In genomic region chr2:237198144-237198900, GRCh38 we compare ENCODE assay signal across 20 cellular contexts.
DNase-seq lines count a peak whose midpoint lies in the region; ATAC-seq and TF ChIP-seq lines count a peak whose summit lies in the region.
"Had no signal": no experiment of that assay in that cellular context is flagged by ENCODE, and none has a peak within 500 bp of the region (broad histone marks: within the 10 kb centered on the region; RNA-seq: fewer than 3 reads in every experiment).

No MANE protein-coding gene starts in this region.

- peaks cover 27% of the 10 kb centered on the region for H3K4me1 ChIP-seq in GM23338 (ENCODE audit: insufficient read depth)
- H3K4me1 ChIP-seq in trophoblast cell (ENCODE audit: control insufficient read depth in 1 of 2, insufficient read depth in 2 of 2, low read length in 2 of 2) = peaks cover 42 to 55% of the 10 kb centered on the region in 2 experiments
- H3K4me1 ChIP-seq: right lobe of liver had no signal

- no peaks in the 10 kb centered on the region; the same call in none of the 2 replicates for H3F3A ChIP-seq in GM23338 (replicated peaks; ENCODE audit: low read depth)

- H3K9me2 ChIP-seq in GM23338 (ENCODE audit: insufficient read depth) = peaks cover 32% of the 10 kb centered on the region

- no peak for TF ChIP-seq CTCF in GM23338 (conservative IDR thresholded peaks at IDR 0.05; ENCODE audit: low read depth in 2 of 2)

- H2BK5ac ChIP-seq in trophoblast cell (ENCODE audit: low read depth, low read length, poor library complexity) = no peak overlapping the region

- peaks cover 38% of the 10 kb centered on the region for H3K4me1 Mint-ChIP-seq in GM23338

- H3K27me3 ChIP-seq in GM23338 (ENCODE audit: insufficient read depth) (no peaks in the 10 kb centered on the region), trophoblast cell (ENCODE audit: insufficient read depth, low read length) (no peaks in the 10 kb centered on the region)
- H3K27me3 ChIP-seq: BE2C, right lobe of liver, SJCRH30 had no signal

- peak overlapping the region; percentile 25; the same call in 1 of the 2 replicates for H3K4me2 ChIP-seq in GM23338
- no peak overlapping the region for H3K4me2 ChIP-seq in trophoblast cell (ENCODE audit: low read length)

- no peak overlapping the region for H3K18ac ChIP-seq in trophoblast cell (ENCODE audit: low read length)

- DNase-seq in GM23338 (ENCODE audit: low spot score) (peak; percentile 31), fibroblast of gingiva (ENCODE audit: low read depth) (peak; percentile 64), trophoblast cell (peak; percentile 4 to 47), Ammon's horn (ENCODE audit: low spot score) (no peak), KG1 (lab: John Stamatoyannopoulos, UW) (no peak), AG20443 (ENCODE audit: low spot score) (no peak)
- DNase-seq: activated CD4-positive, alpha-beta T cell treated with anti-CD3 and anti-CD28 coated beads, Interleukin-2, amount 50 U/mL, for 1 hour; activated T-cell treated with anti-CD3 and anti-CD28 coated beads, Interleukin-2, amount 50 U/mL, for 24 hours; BE2C; Calu3; H7; kidney glomerular epithelial cell; NCI-H187; nucleus accumbens; right lobe of liver; SJCRH30; stimulated activated CD4-positive, alpha-beta T cell treated with anti-CD3 and anti-CD28 coated beads, Interleukin-1b, Interleukin-23, amount 100 ng/mL, for 48 hours had no signal

- H3K4me3 Mint-ChIP-seq in GM23338 = no peak overlapping the region
- H3K4me3 Mint-ChIP-seq: activated T-cell treated with anti-CD3 and anti-CD28 coated beads, Interleukin-2, amount 50 U/mL, for 24 hours had no signal

- H3K14ac ChIP-seq in trophoblast cell (ENCODE audit: low read length) = no peak overlapping the region

- no peak overlapping the region for H2BK120ac ChIP-seq in trophoblast cell (ENCODE audit: insufficient read depth, low read length, poor library complexity)

- H2AK5ac ChIP-seq in trophoblast cell (ENCODE audit: low read length) = no peak overlapping the region

- H3K27ac ChIP-seq in GM23338 (ENCODE audit: low read depth) (peak overlapping the region; percentile 95), trophoblast cell (ENCODE audit: low read depth, low read length) (peak overlapping the region; percentile 89)
- H3K27ac ChIP-seq: right lobe of liver, SJCRH30 had no signal

- H2BK12ac ChIP-seq in trophoblast cell (ENCODE audit: low read length) = no peak overlapping the region

- no peak; the same call in 2 of the 3 replicates for ATAC-seq in GM23338
- ATAC-seq in SK-N-SH treated with all-trans-retinoic acid at 6 μM for 48 hours = peak; percentile 66
- ATAC-seq in GM21528 (IDR thresholded peaks at IDR 0.05; ENCODE audit: low FRiP score, unreplicated experiment) = no peak
- ATAC-seq: activated naive CD4-positive, alpha-beta T cell treated with anti-CD3 and anti-CD28 coated beads, Interleukin-2, amount 50 U/mL, for 72 hours; right lobe of liver had no signal

- H4K8ac ChIP-seq in trophoblast cell (ENCODE audit: low read depth, low read length) = no peak overlapping the region

- no peak overlapping the region for H3K9ac ChIP-seq in trophoblast cell (ENCODE audit: low read length)

- peaks cover 31% of the 10 kb centered on the region for H3K9me3 Mint-ChIP-seq in GM23338
- H3K9me3 Mint-ChIP-seq: activated naive CD4-positive, alpha-beta T cell treated with anti-CD3 and anti-CD28 coated beads, Interleukin-2, amount 50 U/mL, for 72 hours; activated T-cell treated with anti-CD3 and anti-CD28 coated beads, Interleukin-2, amount 50 U/mL, for 24 hours had no signal

- H4K12ac ChIP-seq in trophoblast cell (ENCODE audit: low read depth, low read length) = no peak overlapping the region

- H3K79me2 ChIP-seq in GM23338 (replicated peaks; ENCODE audit: insufficient read depth) (no peaks in the 10 kb centered on the region), trophoblast cell (ENCODE audit: control insufficient read depth, insufficient read depth, low read length, poor library complexity) (peaks cover 16% of the 10 kb centered on the region)

- peaks cover 72% of the 10 kb centered on the region for H3K79me1 ChIP-seq in trophoblast cell (ENCODE audit: low read length)

- H3K4me3 ChIP-seq in GM23338 (peak overlapping the region; percentile 17; the same call in 1 of the 2 replicates), trophoblast cell (ENCODE audit: low read depth, low read length) (no peak overlapping the region)
- H3K4me3 ChIP-seq: right lobe of liver, SJCRH30 had no signal

- no CpG with 5 or more reads among the region's 2 CpGs for WGBS in trophoblast cell (ENCODE audit: extremely low coverage, insufficient coverage, insufficient read length)

- H3K36me3 ChIP-seq in GM23338 (ENCODE audit: insufficient read depth) = peaks cover 4% of the 10 kb centered on the region; the same call in 1 of the 2 replicates
- no peaks in the 10 kb centered on the region for H3K36me3 ChIP-seq in trophoblast cell (ENCODE audit: control insufficient read depth in 1 of 2, insufficient read depth in 2 of 2, low read length in 2 of 2)
- H3K36me3 ChIP-seq: BE2C, right lobe of liver, SJCRH30 had no signal

- H4K91ac ChIP-seq in trophoblast cell (ENCODE audit: low read depth, low read length) = no peak overlapping the region

- H3K9me3 ChIP-seq in trophoblast cell (ENCODE audit: insufficient read depth, low read depth, low read length) = peaks cover 6% of the 10 kb centered on the region
- H3K9me3 ChIP-seq: BE2C, right lobe of liver, SJCRH30 had no signal

- no peaks in the 10 kb centered on the region for H4K20me1 ChIP-seq in GM23338 (replicated peaks; ENCODE audit: insufficient read depth)

- peak overlapping the region; percentile 93 for H3K27ac Mint-ChIP-seq in GM23338
- H3K27ac Mint-ChIP-seq: activated naive CD4-positive, alpha-beta T cell treated with anti-CD3 and anti-CD28 coated beads, Interleukin-2, amount 50 U/mL, for 72 hours; activated T-cell treated with anti-CD3 and anti-CD28 coated beads, Interleukin-2, amount 50 U/mL, for 24 hours had no signal

- no peak overlapping the region for H3K23ac ChIP-seq in trophoblast cell (ENCODE audit: low read length)

- H3K4ac ChIP-seq in trophoblast cell (ENCODE audit: low read depth, low read length) = no peak overlapping the region

- H3K36me3 Mint-ChIP-seq in GM23338 (ENCODE audit: low read depth) = peaks cover 27% of the 10 kb centered on the region
- H3K36me3 Mint-ChIP-seq: activated naive CD4-positive, alpha-beta T cell treated with anti-CD3 and anti-CD28 coated beads, Interleukin-2, amount 50 U/mL, for 72 hours had no signal

- H3K27me3 Mint-ChIP-seq in GM23338 (ENCODE audit: insufficient read depth, low read depth, poor library complexity) = peaks cover 6% of the 10 kb centered on the region

- H2AFZ ChIP-seq in GM23338 = no peak overlapping the region
- H2AFZ ChIP-seq in trophoblast cell (ENCODE audit: insufficient read depth, low read length, poor library complexity) = no peak overlapping the region

TF ChIP-seq in GM23338, 12 proteins besides CTCF, POLR2A, EP300 and RAD21:
- TF ChIP-seq NANOG (IDR thresholded peaks at IDR 0.05; ENCODE audit: borderline replicate concordance) (peak; percentile 93), POLR2AphosphoS5 (IDR thresholded peaks at IDR 0.05; ENCODE audit: low read depth) (no peak)

TF ChIP-seq in SK-N-SH treated with all-trans-retinoic acid at 6 μM for 48 hours, 23 proteins besides CTCF, POLR2A, EP300 and RAD21:
- TF ChIP-seq ZNF70 (CRISPR knock-in tag; IDR thresholded peaks at IDR 0.05) = no peak
- no peak for TF ChIP-seq CREB5 (CRISPR knock-in tag; IDR thresholded peaks at IDR 0.05; ENCODE audit: low read depth)
- TF ChIP-seq ZFP3 (CRISPR knock-in tag; IDR thresholded peaks at IDR 0.05) = no peak
- TF ChIP-seq TSHZ2 (CRISPR knock-in tag; IDR thresholded peaks at IDR 0.05) = no peak
- TF ChIP-seq ZFP30 (CRISPR knock-in tag; IDR thresholded peaks at IDR 0.05) = peak; percentile 28; the same call in 1 of the 2 replicates
- TF ChIP-seq TOX (CRISPR knock-in tag; IDR thresholded peaks at IDR 0.05; ENCODE audit: borderline replicate concordance) = no peak
- no peak for TF ChIP-seq ZC3H10 (CRISPR knock-in tag; IDR thresholded peaks at IDR 0.05)
- TF ChIP-seq ISL1 (CRISPR knock-in tag; IDR thresholded peaks at IDR 0.05) = peak; percentile 60
TF ChIP-seq in SK-N-SH treated with all-trans-retinoic acid at 6 μM for 48 hours: peak in this region for 2.

Comparison
In these comparisons a context has a peak if more than half of its experiments do, and no peak if none do; other contexts are left out.
1. DNase-seq: peak in GM23338 (single experiment), fibroblast of gingiva (single experiment) and trophoblast cell (2 of 2); none in Ammon's horn (single experiment), KG1 (single experiment) and AG20443 (single experiment).